ENCODE assay signal across 7 cellular contexts in the genomic region with DNA sequence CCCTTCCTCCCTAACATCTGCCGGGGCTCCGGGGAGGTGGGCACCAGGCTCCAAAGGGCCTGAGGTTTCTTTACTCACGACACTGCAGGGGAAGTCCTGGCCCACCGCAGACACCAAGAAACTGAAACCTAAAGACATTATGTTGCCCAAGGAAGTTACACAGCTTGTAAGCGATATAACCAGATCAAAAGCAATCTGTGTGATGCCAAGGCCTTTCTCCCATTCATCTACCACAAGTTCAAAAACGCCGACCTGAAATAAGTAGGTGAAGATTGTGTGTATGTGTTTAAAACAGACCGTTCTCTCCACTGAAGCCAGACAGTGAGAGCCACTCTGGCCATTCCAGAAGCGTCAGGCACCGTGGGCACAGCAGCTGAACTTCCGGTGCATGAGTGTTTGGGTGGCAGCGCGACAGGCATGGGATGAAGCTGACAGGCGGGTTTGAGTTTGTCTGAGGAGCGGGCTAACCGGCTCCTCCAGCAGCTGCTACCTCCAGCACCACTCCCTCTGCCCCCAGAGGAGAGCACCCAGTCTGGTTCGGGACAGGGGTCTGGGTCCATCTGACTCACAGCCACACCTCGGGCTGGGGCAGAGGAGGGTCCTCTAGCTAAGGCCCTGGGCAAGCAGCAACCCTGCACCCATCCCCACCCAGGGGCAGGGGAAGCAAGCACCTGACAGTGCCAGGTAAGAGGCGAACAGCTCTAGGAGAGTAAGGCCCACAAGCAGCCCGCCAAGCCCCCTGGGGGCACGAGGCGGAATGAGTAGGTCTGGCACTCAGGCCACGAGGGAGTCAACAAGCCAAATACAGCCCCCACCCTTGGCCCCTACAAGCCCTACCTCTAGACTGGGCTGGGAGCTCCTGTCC. TPM values are rescaled to one million over a fixed set of nuclear protein-coding genes. Genes with fewer than 3 reads are reported as not detected.
DNase-seq lines count a peak whose midpoint lies in the region; ATAC-seq, FAIRE-seq and TF ChIP-seq lines count a peak whose summit lies in the region.

No MANE protein-coding gene starts in this region.

- H3K18ac ChIP-seq in mesendoderm (ENCODE audit: low read length), result no peak overlapping the region

- H3K56ac ChIP-seq in mesendoderm (ENCODE audit: low read length), result no peak overlapping the region

- H3K4me2 ChIP-seq in K562 (ENCODE audit: insufficient read depth, low read length) (peak overlapping the region; percentile 71; the same call in 1 of the 2 replicates), mesendoderm (ENCODE audit: low read length) (no peak overlapping the region)

- TF ChIP-seq EP300 in K562 (IDR thresholded peaks at IDR 0.05; ENCODE audit: low read length), result no peak

- POLR2A ChIA-PET in K562 (lab: Yijun Ruan, JAX), result interaction anchor here (0.5 to 1.4 kb wide), 6 partner anchors 8 to 637 kb away, joined by 3 to 6 read pairs (median 4); no protein-coding TSS in a partner anchor

- H3K4me1 ChIP-seq in K562 (replicated peaks in 1 of 2; ENCODE audit: control insufficient read depth in 2 of 2, insufficient read depth in 2 of 2, low read length in 2 of 2), result peaks cover 45 to 50% of the 10 kb centered on the region in 2 experiments
- peaks cover 7% of the 10 kb centered on the region for H3K4me1 ChIP-seq in mesendoderm (ENCODE audit: control insufficient read depth, low read depth, low read length)

- no peak overlapping the region for H3K27ac ChIP-seq in K562 (ENCODE audit: extremely low read depth, low read depth, low read length)
- H3K27ac ChIP-seq in mesendoderm (ENCODE audit: low read depth, low read length), result no peak overlapping the region

- CTCF ChIA-PET in K562 (lab: Yijun Ruan, JAX; ENCODE audit: low intra/inter-chr PET ratio), result interaction anchor here (1.1 kb wide), 1 partner anchor 13 kb away, joined by 6 read pairs; no protein-coding TSS in a partner anchor

- H3K79me1 ChIP-seq in mesendoderm (ENCODE audit: low read length), result peaks cover 6% of the 10 kb centered on the region

- H3K36me3 ChIP-seq in K562 (ENCODE audit: control insufficient read depth, insufficient read depth, low read length), result no peaks in the 10 kb centered on the region
- no peaks in the 10 kb centered on the region for H3K36me3 ChIP-seq in mesendoderm (ENCODE audit: control insufficient read depth, insufficient read depth, low read length)

- H3K23ac ChIP-seq in mesendoderm (ENCODE audit: low read length), result no peak overlapping the region

- no TSS peak for BruUV-seq in K562 (replicated peaks; lab: Mats Ljungman, UMichigan)

- peaks cover 18% of the 10 kb centered on the region for H4K20me1 ChIP-seq in K562 (replicated peaks; ENCODE audit: control insufficient read depth, insufficient read depth, low read length)

- DNase-seq in T-helper 2 cell (peak; percentile 33 to 92 (median 66)), K562 (ENCODE audit: extremely low read depth in 1 of 4, low spot score in 3 of 4) (no peak), mesendoderm (peak; percentile 54)
- DNase-seq in stimulated activated CD8-positive, alpha-beta memory T cell treated with anti-CD3 and anti-CD28 coated beads, Interleukin-4, amount 100 ng/mL, for 48 hours, result peak; percentile 78

- no peaks in the 10 kb centered on the region for H3K9me1 ChIP-seq in K562 (ENCODE audit: control insufficient read depth, insufficient read depth, low read length)

- H3K4me3 ChIP-seq in K562 (peak overlapping the region; percentile 50; the same call in 1 of the 2 replicates), mesendoderm (ENCODE audit: low read length) (no peak overlapping the region)

- no peak overlapping the region for H2BK5ac ChIP-seq in mesendoderm (ENCODE audit: low read length)

- H3K27me3 ChIP-seq in K562 (ENCODE audit: control insufficient read depth in 2 of 2, insufficient read depth in 2 of 2, low read length in 2 of 2), result no peaks in the 10 kb centered on the region
- no peaks in the 10 kb centered on the region for H3K27me3 ChIP-seq in mesendoderm (ENCODE audit: insufficient read depth, low read length, poor library complexity)

- no peak for FAIRE-seq in K562 (lab: Jason Lieb, UNC)

- in situ Hi-C loops in K562 (cut with MboI), result no loop called here

- H4K5ac ChIP-seq in mesendoderm (ENCODE audit: low read length), result no peak overlapping the region

- intact Hi-C loops in K562 (cut with micrococcal nuclease), result no loop called here

- H2AFZ ChIP-seq in K562 (ENCODE audit: low read depth, low read length), result no peak overlapping the region

- H3K79me2 ChIP-seq in K562 (ENCODE audit: control insufficient read depth, insufficient read depth, low read length) (peaks cover 24% of the 10 kb centered on the region; the same call in 2 of the 3 replicates), mesendoderm (ENCODE audit: control insufficient read depth, insufficient read depth, low read length) (peaks cover 2% of the 10 kb centered on the region)

- no peak overlapping the region for H2BK15ac ChIP-seq in mesendoderm (replicated peaks; ENCODE audit: low read depth)

- H2AK5ac ChIP-seq in mesendoderm (ENCODE audit: low read length), result no peak overlapping the region

- 0 out of 6 replicates have a peak, but pooled peaks of 1 of the 3 experiments have one; percentile 0 for TF ChIP-seq CTCF in K562 (IDR thresholded peaks at IDR 0.05 in 2 of 3, conservative IDR thresholded peaks at IDR 0.05 in 1 of 3; ENCODE audit: insufficient read depth in 2 of 3, low read depth in 1 of 3, low read length in 3 of 3)

- no peak overlapping the region for H2BK120ac ChIP-seq in mesendoderm (ENCODE audit: low read depth, low read length)

- H3K9me3 ChIP-seq in K562 (replicated peaks; ENCODE audit: control insufficient read depth, insufficient read depth, low read depth, low read length), result no peaks in the 10 kb centered on the region

- ATAC-seq in GM18867 (IDR thresholded peaks at IDR 0.05; ENCODE audit: unreplicated experiment) (peak; percentile 19), HG03439 (IDR thresholded peaks at IDR 0.05; ENCODE audit: unreplicated experiment) (peak; percentile 24), K562 (no peak; the same call in 2 of the 3 replicates), GM19467 (IDR thresholded peaks at IDR 0.05; ENCODE audit: unreplicated experiment) (no peak)

- no peak overlapping the region for H4K8ac ChIP-seq in mesendoderm (ENCODE audit: low read depth, low read length)

- 82% methylated on average over 23 of the region's 23 CpGs for WGBS in K562 (ENCODE audit: insufficient coverage, low coverage, missing lambda C conversion rate)
- no CpG with 5 or more reads among the region's 23 CpGs for whole genome bisulfite sequencing in mesendoderm (ENCODE audit: extremely low coverage, insufficient coverage, low lambda C conversion rate)

- peak overlapping the region in 1 of 2 experiments; percentile 90; a peak in 2 of 4 replicates for H3K9ac ChIP-seq in K562 (ENCODE audit: insufficient read depth in 1 of 2, low read depth in 2 of 2, low read length in 2 of 2)
- H3K9ac ChIP-seq in mesendoderm (ENCODE audit: low read length), result no peak overlapping the region

- TF ChIP-seq RAD21 in K562 (CRISPR knock-in tag; conservative IDR thresholded peaks at IDR 0.05 in 1 of 2, IDR thresholded peaks at IDR 0.05 in 1 of 2), result no peak

- H3K4ac ChIP-seq in mesendoderm (ENCODE audit: low read depth, low read length), result no peak overlapping the region

- no peak for TF ChIP-seq POLR2A in K562 (conservative IDR thresholded peaks at IDR 0.05)

TF ChIP-seq in K562, 482 proteins besides CTCF, POLR2A, EP300 and RAD21:
- TF ChIP-seq ZBTB7A (IDR thresholded peaks at IDR 0.05; ENCODE audit: borderline replicate concordance, control insufficient read depth, low read depth, low read length), result 0 out of 2 replicates have a peak, but pooled peaks have one; percentile 24
- no peak for TF ChIP-seq EGR1 (conservative IDR thresholded peaks at IDR 0.05)
- TF ChIP-seq RBM22 (IDR thresholded peaks at IDR 0.05; ENCODE audit: low read depth, low read length, poor library complexity, severe bottlenecking), result no peak
- TF ChIP-seq, protein P1, sequence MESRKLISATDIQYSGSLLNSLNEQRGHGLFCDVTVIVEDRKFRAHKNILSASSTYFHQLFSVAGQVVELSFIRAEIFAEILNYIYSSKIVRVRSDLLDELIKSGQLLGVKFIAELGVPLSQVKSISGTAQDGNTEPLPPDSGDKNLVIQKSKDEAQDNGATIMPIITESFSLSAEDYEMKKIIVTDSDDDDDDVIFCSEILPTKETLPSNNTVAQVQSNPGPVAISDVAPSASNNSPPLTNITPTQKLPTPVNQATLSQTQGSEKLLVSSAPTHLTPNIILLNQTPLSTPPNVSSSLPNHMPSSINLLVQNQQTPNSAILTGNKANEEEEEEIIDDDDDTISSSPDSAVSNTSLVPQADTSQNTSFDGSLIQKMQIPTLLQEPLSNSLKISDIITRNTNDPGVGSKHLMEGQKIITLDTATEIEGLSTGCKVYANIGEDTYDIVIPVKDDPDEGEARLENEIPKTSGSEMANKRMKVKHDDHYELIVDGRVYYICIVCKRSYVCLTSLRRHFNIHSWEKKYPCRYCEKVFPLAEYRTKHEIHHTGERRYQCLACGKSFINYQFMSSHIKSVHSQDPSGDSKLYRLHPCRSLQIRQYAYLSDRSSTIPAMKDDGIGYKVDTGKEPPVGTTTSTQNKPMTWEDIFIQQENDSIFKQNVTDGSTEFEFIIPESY (CRISPR knock-in tag; IDR thresholded peaks at IDR 0.05), result peak; percentile 91

RNA-seq across cellular contexts. Expression of gene TNK2, which starts 1.3 kb away (rescaled TPM):
- total RNA-seq in K562 (2011; cell fraction: chromatin; rRNA removed; ENCODE audit: low replicate concordance), result 20.1 and 59.7 TPM in 2 replicates
- 29.2 and 29.7 TPM in 2 replicates for total RNA-seq in K562 (2011; cell fraction: nucleolus; rRNA removed)
- 20.2 and 23.4 TPM in 2 replicates for total RNA-seq in K562 (2011; cell fraction: nucleoplasm; rRNA removed)
- total RNA-seq in K562 (2014; rRNA removed), result 10.9 and 15.3 TPM in 2 replicates
- 2.3 and 2.4 TPM in 2 replicates for total RNA-seq in K562 (2014; rRNA removed; fragmentation: Illumina TruSeq; extraction: Trizol)
- 8.2 TPM in 2 replicates for total RNA-seq in K562 (2015; rRNA removed; fragmentation: Illumina TruSeq; extraction: Trizol)
- 22.8 and 33.8 TPM in 2 replicates for total RNA-seq in K562 (2021)
- polyA plus RNA-seq in K562 (2011; rRNA removed), result 5.3 and 6.4 TPM in 2 replicates
- polyA plus RNA-seq in K562 (2011; cell fraction: cytosol; rRNA removed), result 5.6 and 14.8 TPM in 2 replicates
- polyA plus RNA-seq in K562 (2011; cell fraction: nucleus; rRNA removed), result 34.5 and 55.3 TPM in 2 replicates
- 13.8 and 19.9 TPM in 2 replicates for polyA plus RNA-seq in K562 (2012)
- polyA plus RNA-seq in K562 (2014; fragmentation: Illumina TruSeq; extraction: Trizol), result 6.5 and 13.2 TPM in 2 replicates
- under 1 TPM; 0.03 to 0.14 TPM for polyA plus RNA-seq in K562 (2014; fragmentation: Nextera tagmentation; extraction: Ambion mirVana)
- polyA plus RNA-seq in K562 (2014; rRNA removed), result 17.6 and 18.8 TPM in 2 replicates
- polyA minus RNA-seq in K562 (2011; rRNA and poly(A)+ RNA removed), result 2.9 and 5.0 TPM in 2 replicates
- polyA minus RNA-seq in K562 (2011; cell fraction: cytosol; rRNA and poly(A)+ RNA removed), result 10.4 and 17.2 TPM in 2 replicates
- polyA minus RNA-seq in K562 (2011; cell fraction: nucleus; rRNA and poly(A)+ RNA removed), result 9.0 and 9.8 TPM in 2 replicates
- 10.7 TPM for polyA plus RNA-seq in mesendoderm (2013, experiment 1 of 2)
- 10.4 TPM for polyA plus RNA-seq in mesendoderm (2013, experiment 2 of 2)

Comparison
In these comparisons a context has a peak if more than half of its experiments do, and no peak if none do; other contexts are left out.
1. ATAC-seq: peak in GM18867 (single experiment) and HG03439 (single experiment); none in K562 (single experiment) and GM19467 (single experiment).
2. DNase-seq: peak in T-helper 2 cell (5 of 5), mesendoderm (single experiment) and stimulated activated CD8-positive, alpha-beta memory T cell treated with anti-CD3 and anti-CD28 coated beads, Interleukin-4, amount 100 ng/mL, for 48 hours (single experiment); none in K562 (0 of 4).